Comparison of ENCODE assay signal across 8 cellular contexts in the genomic region with DNA sequence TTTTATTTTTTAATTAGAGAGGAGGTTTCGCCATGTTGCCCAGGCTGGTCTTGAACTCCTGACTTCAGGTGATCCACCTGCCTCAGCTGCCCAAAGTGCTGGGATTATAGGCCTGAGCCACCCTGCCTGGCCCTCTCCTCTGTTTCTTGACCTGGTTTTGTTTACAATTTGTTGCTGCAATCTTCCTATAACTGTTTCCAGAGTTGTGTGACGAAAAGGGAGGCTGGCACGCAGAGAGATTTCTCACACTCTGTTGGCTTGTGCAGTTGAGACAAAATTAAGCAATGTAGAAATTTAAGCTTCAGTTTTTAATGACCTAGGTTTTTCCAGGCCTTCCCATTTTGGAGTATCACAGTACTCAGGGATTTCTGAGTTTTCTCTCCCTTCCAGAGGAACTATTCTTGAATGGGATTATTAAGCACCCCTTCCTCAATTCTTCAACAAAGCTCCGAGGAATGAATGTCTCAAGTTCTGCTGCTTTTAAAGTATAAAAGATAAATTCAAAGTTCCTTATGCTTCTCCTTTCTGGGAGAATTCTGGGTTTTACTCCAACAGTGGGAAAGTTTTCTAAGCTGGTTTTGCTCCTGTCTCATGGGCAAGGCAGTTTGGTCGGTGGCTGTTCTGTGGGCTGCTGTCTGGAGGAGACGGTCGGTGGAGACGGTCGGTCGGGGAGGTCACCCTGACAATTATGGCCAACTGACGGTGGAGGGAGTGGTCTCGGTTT. TPM values are rescaled to one million over a fixed set of nuclear protein-coding genes. Genes with fewer than 3 reads are reported as not detected.
DNase-seq lines count a peak whose midpoint lies in the region; ATAC-seq lines count a peak whose summit lies in the region.

No MANE protein-coding gene starts in this region.

- H3K4me3 ChIP-seq in ACC112 (ENCODE audit: low read depth, low read length) (peak overlapping the region; percentile 65), GM23248 (peak overlapping the region; percentile 61), iPS-15b (ENCODE audit: low read depth, low read length) (peak overlapping the region; percentile 79)

- H3K36me3 ChIP-seq in ACC112 (ENCODE audit: insufficient read depth, low read length) (no peaks in the 10 kb centered on the region), GM23248 (ENCODE audit: low read depth) (no peaks in the 10 kb centered on the region), iPS-15b (ENCODE audit: control insufficient read depth, insufficient read depth, low read length) (no peaks in the 10 kb centered on the region)

- peak overlapping the region; percentile 73 for H3K4me2 ChIP-seq in GM23248 (ENCODE audit: unreplicated experiment)

- H3F3A ChIP-seq in GM23248 (ENCODE audit: insufficient read depth): peaks cover 22% of the 10 kb centered on the region

- H3K36me3 Mint-ChIP-seq in activated T-helper 17 cell treated with anti-CD3 and anti-CD28 coated beads, Interleukin-2, amount 50 U/mL, for 72 hours (ENCODE audit: low read depth): no peaks in the 10 kb centered on the region
- H3K36me3 Mint-ChIP-seq in stimulated activated memory B cell treated with anti-CD40 and anti-IgM and Interleukin-4, amounts not matched to agents 10 μg/mL and 1 μg/mL and 100 μg/mL, for 72 hours: no peaks in the 10 kb centered on the region

- H2AFZ ChIP-seq in ACC112 (ENCODE audit: low read length, unreplicated experiment): no peak overlapping the region
- H2AFZ ChIP-seq in GM23248: peak overlapping the region; percentile 27

- peak overlapping the region; percentile 98 for H3K27ac Mint-ChIP-seq in activated T-helper 17 cell treated with anti-CD3 and anti-CD28 coated beads, Interleukin-2, amount 50 U/mL, for 72 hours
- H3K27ac Mint-ChIP-seq in stimulated activated memory B cell treated with anti-CD40 and anti-IgM and Interleukin-4, amounts not matched to agents 10 μg/mL and 1 μg/mL and 100 μg/mL, for 72 hours: peak overlapping the region; percentile 96

- H3K27ac ChIP-seq in ACC112 (ENCODE audit: low read depth, low read length) (peak overlapping the region; percentile 95), GM23248 (peak overlapping the region; percentile 99)

- H3K79me2 ChIP-seq in ACC112 (ENCODE audit: control insufficient read depth, insufficient read depth, low read length, unreplicated experiment): no peaks in the 10 kb centered on the region
- H3K79me2 ChIP-seq in GM23248 (ENCODE audit: insufficient read depth): no peaks in the 10 kb centered on the region

- H3K4me1 Mint-ChIP-seq in activated T-helper 17 cell treated with anti-CD3 and anti-CD28 coated beads, Interleukin-2, amount 50 U/mL, for 72 hours: peaks cover 4% of the 10 kb centered on the region
- H3K4me1 Mint-ChIP-seq in stimulated activated memory B cell treated with anti-CD40 and anti-IgM and Interleukin-4, amounts not matched to agents 10 μg/mL and 1 μg/mL and 100 μg/mL, for 72 hours: peaks cover 20% of the 10 kb centered on the region

- 14 to 18% methylated on average over 12 of the region's 12 CpGs for WGBS in GM23248 (ENCODE audit: low coverage in 1 of 2, low lambda C conversion rate in 2 of 2, missing lambda C conversion rate in 2 of 2), 2 experiments

- H3K9me3 Mint-ChIP-seq in activated T-helper 17 cell treated with anti-CD3 and anti-CD28 coated beads, Interleukin-2, amount 50 U/mL, for 72 hours: no peaks in the 10 kb centered on the region
- H3K9me3 Mint-ChIP-seq in stimulated activated memory B cell treated with anti-CD40 and anti-IgM and Interleukin-4, amounts not matched to agents 10 μg/mL and 1 μg/mL and 100 μg/mL, for 72 hours: no peaks in the 10 kb centered on the region

- in situ Hi-C loops in GM23248 (cut with MboI): no loop called here

- peak overlapping the region; percentile 77 for H3K4me3 Mint-ChIP-seq in activated T-helper 17 cell treated with anti-CD3 and anti-CD28 coated beads, Interleukin-2, amount 50 U/mL, for 72 hours
- H3K4me3 Mint-ChIP-seq in stimulated activated memory B cell treated with anti-CD40 and anti-IgM and Interleukin-4, amounts not matched to agents 10 μg/mL and 1 μg/mL and 100 μg/mL, for 72 hours: peak overlapping the region; percentile 90

- H3K9me2 ChIP-seq in GM23248 (ENCODE audit: insufficient read depth): no peaks in the 10 kb centered on the region

- no peaks in the 10 kb centered on the region for H3K9me3 ChIP-seq in GM23248 (ENCODE audit: low read depth)
- no peaks in the 10 kb centered on the region for H3K9me3 ChIP-seq in iPS-15b (ENCODE audit: control insufficient read depth, insufficient read depth, low read length)

- H3K4me1 ChIP-seq in ACC112 (ENCODE audit: control insufficient read depth, insufficient read depth, low read length, unreplicated experiment) (peaks cover 37% of the 10 kb centered on the region), GM23248 (ENCODE audit: insufficient read depth) (peaks cover 27% of the 10 kb centered on the region), iPS-15b (ENCODE audit: control insufficient read depth, insufficient read depth, low read length) (no peaks in the 10 kb centered on the region)

- H3K9ac ChIP-seq in GM23248: peak overlapping the region; percentile 96
- H3K9ac ChIP-seq in iPS-15b (ENCODE audit: low read depth, low read length): peak overlapping the region; percentile 32

- no peak for ATAC-seq in activated T-helper 17 cell treated with anti-CD3 and anti-CD28 coated beads, Interleukin-2, amount 50 U/mL, for 72 hours (replicated peaks)
- no peak for ATAC-seq in stimulated activated memory B cell treated with anti-CD40 and anti-IgM and Interleukin-4, amounts not matched to agents 10 μg/mL and 1 μg/mL and 100 μg/mL, for 72 hours
- ATAC-seq in GM21723 (IDR thresholded peaks at IDR 0.05; ENCODE audit: unreplicated experiment): no peak

- H4K20me1 ChIP-seq in GM23248 (ENCODE audit: insufficient read depth): no peaks in the 10 kb centered on the region

- H3K27me3 ChIP-seq in ACC112 (ENCODE audit: insufficient read depth, low read length) (no peaks in the 10 kb centered on the region), GM23248 (replicated peaks; ENCODE audit: insufficient read depth) (no peaks in the 10 kb centered on the region), iPS-15b (ENCODE audit: control insufficient read depth, insufficient read depth, low read length) (peaks cover 3% of the 10 kb centered on the region)

- no peaks in the 10 kb centered on the region for H3K27me3 Mint-ChIP-seq in activated T-helper 17 cell treated with anti-CD3 and anti-CD28 coated beads, Interleukin-2, amount 50 U/mL, for 72 hours
- H3K27me3 Mint-ChIP-seq in stimulated activated memory B cell treated with anti-CD40 and anti-IgM and Interleukin-4, amounts not matched to agents 10 μg/mL and 1 μg/mL and 100 μg/mL, for 72 hours: peaks cover 8% of the 10 kb centered on the region

- peak; percentile 84 for DNase-seq in GM23248
- no peak for DNase-seq in RPMI8226
- DNase-seq in activated CD4-positive, CD25-positive, alpha-beta regulatory T cell (lab: John Stamatoyannopoulos, UW): no peak

RNA-seq across cellular contexts. Expression of a gene that starts 20.4 kb away (rescaled TPM):
- 118 and 124 TPM in 2 replicates for total RNA-seq in GM23248 (2014; rRNA removed; shearing (Covaris generic))
- 107 and 110 TPM in 2 replicates for polyA plus RNA-seq in GM23248 (2016; fragmentation: Nextera tagmentation; extraction: Ambion mirVana)
- 10 to 100 TPM; 31.7 to 86.3 TPM for total RNA-seq in activated T-helper 17 cell treated with anti-CD3 and anti-CD28 coated beads, Interleukin-2, amount 50 U/mL, for 72 hours
